Comparison of ENCODE assay signal across 32 cellular contexts in genomic region chr3:78924711-78925110, GRCh38.
"Had no signal": no experiment of that assay in that cellular context is flagged by ENCODE, and none has a peak within 500 bp of the region (broad histone marks: within the 10 kb centered on the region; RNA-seq: fewer than 3 reads in every experiment).

No MANE protein-coding gene starts in this region.

- H3K4me1 Mint-ChIP-seq: activated B cell treated with CpG ODN at 0.5 μM for 24 hours; activated naive CD4-positive, alpha-beta T cell treated with anti-CD3 and anti-CD28 coated beads, Interleukin-2, amount 10 ng/mL, durations not matched to agents 7 days and 5 days; activated naive CD8-positive, alpha-beta T cell treated with anti-CD3 and anti-CD28 coated beads, Interleukin-2, amount 50 U/mL, for 24 hours had no signal

- H3K27me3 Mint-ChIP-seq: activated B cell treated with CpG ODN at 0.5 μM for 24 hours; activated CD4-positive, alpha-beta memory T cell treated with anti-CD3 and anti-CD28 coated beads for 36 hours; activated naive CD4-positive, alpha-beta T cell treated with anti-CD3 and anti-CD28 coated beads, Interleukin-2, amount 10 ng/mL, durations not matched to agents 7 days and 5 days; activated naive CD8-positive, alpha-beta T cell; activated naive CD8-positive, alpha-beta T cell treated with anti-CD3 and anti-CD28 coated beads, Interleukin-2, amount 50 U/mL, for 24 hours had no signal

- H3K27ac ChIP-seq: breast epithelium, SJSA1 had no signal

- H3K36me3 ChIP-seq: MG63, SJSA1 had no signal

- H3K27ac Mint-ChIP-seq: activated B cell treated with CpG ODN at 0.5 μM for 24 hours; activated CD4-positive, alpha-beta memory T cell treated with anti-CD3 and anti-CD28 coated beads for 36 hours; activated naive CD4-positive, alpha-beta T cell treated with anti-CD3 and anti-CD28 coated beads, Interleukin-2, amount 10 ng/mL, durations not matched to agents 7 days and 5 days; activated naive CD8-positive, alpha-beta T cell; activated naive CD8-positive, alpha-beta T cell treated with anti-CD3 and anti-CD28 coated beads, Interleukin-2, amount 50 U/mL, for 24 hours; T-helper 1 cell treated with Interleukin-12 subunit alpha and Interleukin-12 subunit beta and Interleukin-4 antibody, amounts not matched to agents 30 μg/mL and 1 μg/mL, for 36 hours; T-helper 2 cell treated with Interferon-gamma antibody and Interleukin-4, amounts not matched to agents 5 μg/mL and 100 μg/mL, for 36 hours had no signal

- H3K36me3 Mint-ChIP-seq: activated CD4-positive, alpha-beta memory T cell treated with anti-CD3 and anti-CD28 coated beads for 36 hours; activated naive CD4-positive, alpha-beta T cell treated with anti-CD3 and anti-CD28 coated beads, Interleukin-2, amount 10 ng/mL, durations not matched to agents 7 days and 5 days; activated naive CD8-positive, alpha-beta T cell had no signal

- H3K9me3 ChIP-seq: breast epithelium, MG63, SJSA1, SK-N-SH had no signal

- DNase-seq: activated B cell treated with CpG ODN at 0.5 μM for 24 hours; activated CD4-positive, alpha-beta memory T cell treated with anti-CD3 and anti-CD28 coated beads for 36 hours; activated CD4-positive, alpha-beta T cell treated with anti-CD3 and anti-CD28 coated beads for 4 hours; activated CD4-positive, alpha-beta T cell treated with anti-CD3 and anti-CD28 coated beads, Interleukin-2, amount 50 U/mL, for 1 hour; activated CD4-positive, CD25-positive, alpha-beta regulatory T cell treated with anti-CD3 and anti-CD28 coated beads, Interleukin-2, amount 50 U/mL, for 72 hours; activated CD8-positive, alpha-beta memory T cell treated with anti-CD3 and anti-CD28 coated beads, Interleukin-2, amount 50 U/mL, for 4 hours; activated effector memory CD4-positive, alpha-beta T cell treated with Interleukin-2 at 50 U/mL for 16 hours; activated naive CD4-positive, alpha-beta T cell treated with anti-CD3 and anti-CD28 coated beads, Interleukin-2, amount 10 ng/mL, durations not matched to agents 7 days and 5 days; activated naive CD8-positive, alpha-beta T cell treated with anti-CD3 and anti-CD28 coated beads, Interleukin-2, amount 50 U/mL, for 24 hours; activated T-cell treated with anti-CD3 and anti-CD28 coated beads for 4 hours; activated T-cell treated with anti-CD3 and anti-CD28 coated beads, Interleukin-2, amount 50 U/mL, for 4 hours; anterior cingulate cortex; Kasumi-1; KG1; MG63; NCI-H1048; NCI-H1105 treated with DMSO at 0.1 percent for 48 hours; NCI-H1436; NCI-H1694; NCI-H1930; NCI-H2081 treated with DMSO at 0.1 percent for 48 hours; NCI-H226; NCI-H524 treated with DMSO at 0.1 percent for 48 hours; RPMI8226; SHP77 treated with DMSO at 0.1 percent for 48 hours; SK-N-SH had no signal

- H3K4me3 Mint-ChIP-seq: activated B cell treated with CpG ODN at 0.5 μM for 24 hours; activated CD4-positive, alpha-beta memory T cell treated with anti-CD3 and anti-CD28 coated beads for 36 hours; activated naive CD4-positive, alpha-beta T cell treated with anti-CD3 and anti-CD28 coated beads, Interleukin-2, amount 10 ng/mL, durations not matched to agents 7 days and 5 days; activated naive CD8-positive, alpha-beta T cell; activated naive CD8-positive, alpha-beta T cell treated with anti-CD3 and anti-CD28 coated beads, Interleukin-2, amount 50 U/mL, for 24 hours; activated T-cell treated with anti-CD3 and anti-CD28 coated beads, Interleukin-2, amount 50 U/mL, for 4 hours; T-helper 1 cell treated with Interleukin-12 subunit alpha and Interleukin-12 subunit beta and Interleukin-4 antibody, amounts not matched to agents 30 μg/mL and 1 μg/mL, for 36 hours; T-helper 2 cell treated with Interferon-gamma antibody and Interleukin-4, amounts not matched to agents 5 μg/mL and 100 μg/mL, for 36 hours had no signal

- H3K27me3 ChIP-seq: breast epithelium, MG63, SJSA1 had no signal

- H3K4me1 ChIP-seq: breast epithelium, SJSA1 had no signal

- ATAC-seq: activated naive CD8-positive, alpha-beta T cell treated with anti-CD3 and anti-CD28 coated beads, Interleukin-2, amount 50 U/mL, for 24 hours; activated T-cell treated with anti-CD3 and anti-CD28 coated beads, Interleukin-2, amount 50 U/mL, for 4 hours; Panc1 had no signal

- H3K4me3 ChIP-seq: breast epithelium, MG63, SJSA1 had no signal
